ENCODE assay signal across 8 cellular contexts in the genomic region with DNA sequence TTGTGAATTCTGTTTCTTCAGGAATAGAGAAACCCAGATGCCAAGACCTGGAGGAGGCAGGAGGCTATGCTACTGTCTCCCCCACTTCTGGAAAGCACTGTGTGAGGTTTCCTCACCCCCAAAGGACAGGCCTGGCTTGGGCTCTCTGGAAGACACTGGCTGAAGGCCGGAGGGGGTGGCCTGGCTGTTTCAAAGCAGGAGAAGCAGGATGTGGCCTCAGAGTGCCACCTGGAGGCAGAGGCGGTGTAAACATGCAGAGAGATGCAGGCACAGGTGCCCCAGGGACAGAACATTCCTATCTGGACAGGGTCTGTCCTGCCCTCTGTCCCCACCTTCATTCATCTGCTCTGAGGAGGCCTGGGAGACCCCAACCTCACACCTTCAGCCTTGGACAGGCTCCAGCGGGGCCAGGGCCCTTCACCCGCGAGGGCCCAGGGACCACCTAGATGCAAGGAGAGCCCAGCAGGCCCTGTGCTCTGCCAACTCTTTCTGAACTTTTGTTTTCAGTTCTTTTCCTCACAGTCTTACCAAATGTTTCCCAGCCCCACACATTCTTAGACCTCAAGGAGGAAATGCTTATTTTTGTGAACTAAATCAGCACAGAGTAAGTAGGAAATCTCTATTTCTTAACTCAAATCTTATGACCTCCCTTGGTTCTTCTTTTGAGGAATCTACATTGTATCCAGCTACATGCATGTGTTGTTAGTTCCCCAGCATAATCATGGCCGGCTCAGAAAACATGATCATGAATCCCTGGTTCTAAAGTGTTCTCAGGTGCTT.
A peak's percentile ranks its signal among the peaks of the same experiment; 100 is the strongest.
DNase-seq lines count a peak whose midpoint lies in the region; ATAC-seq, FAIRE-seq and TF ChIP-seq lines count a peak whose summit lies in the region.

No MANE protein-coding gene starts in this region.

- no peak overlapping the region for H2BK20ac ChIP-seq in H9 (ENCODE audit: low read depth, low read length, poor library complexity, severe bottlenecking)

- H3K4me2 ChIP-seq in H9 (ENCODE audit: insufficient read depth, insufficient read length, low read length) = no peak overlapping the region
- no peak overlapping the region for H3K4me2 ChIP-seq in neural cell (ENCODE audit: low read length)

- H3T11ph ChIP-seq in H9 (ENCODE audit: low read length) = no peak overlapping the region

- no peak overlapping the region for H4K8ac ChIP-seq in H9 (replicated peaks; ENCODE audit: insufficient read length, low read depth, low read length)

- no peak overlapping the region for H3K9ac ChIP-seq in H9 (ENCODE audit: extremely low read depth, insufficient read length, low read length)
- no peak overlapping the region for H3K9ac ChIP-seq in neural cell (ENCODE audit: low read length)

- no peaks in the 10 kb centered on the region for H3K4me1 ChIP-seq in H9 (ENCODE audit: insufficient read depth, low read length)

- no CpG with 5 or more reads among the region's 6 CpGs for WGBS in H9 (ENCODE audit: extremely low coverage, insufficient read length, low lambda C conversion rate)

- H3K4ac ChIP-seq in H9 (ENCODE audit: low read depth, low read length) = no peak overlapping the region

- TF ChIP-seq EP300 in neural cell (conservative IDR thresholded peaks at IDR 0.05; ENCODE audit: poor library complexity, severe bottlenecking) = no peak

- peaks cover 18 to 24% of the 10 kb centered on the region in 2 experiments for H3K4me1 Mint-ChIP-seq in H9

- DNase-seq in DMS53 (lab: John Stamatoyannopoulos, UW) (peak; percentile 88), H9 (peak; percentile 86), NCI-H510A (lab: John Stamatoyannopoulos, UW) (peak; percentile 39), fibroblast of mammary gland (ENCODE audit: low read depth) (peak; percentile 49), urothelium cell line (ENCODE audit: low spot score) (peak; percentile 82)
- DNase-seq in activated CD8-positive, alpha-beta memory T cell treated with anti-CD3 and anti-CD28 coated beads, Interleukin-2, amount 50 U/mL, for 48 hours = peak; percentile 76

- H2BK15ac ChIP-seq in H9 (ENCODE audit: low read depth, low read length) = no peak overlapping the region

- H3K27me3 ChIP-seq in H9 (ENCODE audit: insufficient read depth, low read length) (no peaks in the 10 kb centered on the region), neural cell (ENCODE audit: insufficient read depth, low read depth, low read length) (no peaks in the 10 kb centered on the region)

- H2BK12ac ChIP-seq in H9 (ENCODE audit: insufficient read length, low read depth, low read length) = no peak overlapping the region

- no peak overlapping the region for H3K4me3 Mint-ChIP-seq in H9

- no peak overlapping the region for H3K4me3 ChIP-seq in fibroblast of mammary gland (ENCODE audit: control insufficient read depth, low read depth, low read length)
- H3K4me3 ChIP-seq in neural cell (ENCODE audit: low read length) = no peak overlapping the region

- H3K9me3 Mint-ChIP-seq in H9 = no peaks in the 10 kb centered on the region; a peak in 1 of 5 replicates

- H3K9me3 ChIP-seq in H9 (ENCODE audit: control insufficient read depth, low read depth, low read length) = no peaks in the 10 kb centered on the region
- no peaks in the 10 kb centered on the region for H3K9me3 ChIP-seq in neural cell (ENCODE audit: low read length)

- no peak overlapping the region for H3K14ac ChIP-seq in H9 (ENCODE audit: insufficient read depth, low read length)

- H3K79me2 ChIP-seq in H9 (ENCODE audit: insufficient read depth, low read length) = no peaks in the 10 kb centered on the region
- no peaks in the 10 kb centered on the region for H3K79me2 ChIP-seq in neural cell (replicated peaks; ENCODE audit: insufficient read depth, low read length)

- no peak overlapping the region for H2AFZ ChIP-seq in H9 (ENCODE audit: low read length)
- no peak overlapping the region for H2AFZ ChIP-seq in neural cell (ENCODE audit: low read depth, low read length)

- TF ChIP-seq RAD21 in neural cell (conservative IDR thresholded peaks at IDR 0.05) = peak; percentile 82

- no peaks in the 10 kb centered on the region for H3K36me3 Mint-ChIP-seq in H9 (ENCODE audit: insufficient read depth in 1 of 3, low read depth in 3 of 3)

- no peaks in the 10 kb centered on the region for H4K20me1 ChIP-seq in H9 (ENCODE audit: control insufficient read depth, insufficient read depth, insufficient read length)
- no peaks in the 10 kb centered on the region for H4K20me1 ChIP-seq in neural cell (ENCODE audit: insufficient read depth)

- FAIRE-seq in urothelium cell line (lab: Jason Lieb, UNC) = peak; percentile 96

- no peaks in the 10 kb centered on the region for H3F3A ChIP-seq in neural cell (ENCODE audit: insufficient read depth, low read length, poor library complexity, severe bottlenecking)

- no peak overlapping the region for H3K23ac ChIP-seq in H9 (ENCODE audit: insufficient read length, low read depth, low read length)

- H2BK120ac ChIP-seq in H9 (ENCODE audit: low read depth, low read length, poor library complexity, severe bottlenecking) = no peak overlapping the region

- H3K79me1 ChIP-seq in H9 (ENCODE audit: insufficient read depth, low read depth, low read length, poor library complexity, severe bottlenecking) = no peaks in the 10 kb centered on the region

- H3K23me2 ChIP-seq in H9 (ENCODE audit: insufficient read length, low read depth, low read length, poor library complexity, severe bottlenecking) = no peaks in the 10 kb centered on the region

- no peaks in the 10 kb centered on the region for H3K36me3 ChIP-seq in neural cell (ENCODE audit: insufficient read depth, low read length)

- no peak overlapping the region for H3K27ac ChIP-seq in H9 (ENCODE audit: insufficient read length, low read depth, low read length)
- no peak overlapping the region for H3K27ac ChIP-seq in neural cell (ENCODE audit: low read length)

- no peak overlapping the region for H3K56ac ChIP-seq in H9 (ENCODE audit: insufficient read length, low read depth, low read length)

- no peak overlapping the region for H3K18ac ChIP-seq in H9 (ENCODE audit: insufficient read length, low read depth, low read length)

- H4K5ac ChIP-seq in H9 (ENCODE audit: insufficient read length, low read depth, low read length) = no peak overlapping the region

- H3K27ac Mint-ChIP-seq in H9 = no peak overlapping the region

- peaks cover 44% of the 10 kb centered on the region for H3K27me3 Mint-ChIP-seq in H9 (ENCODE audit: low read depth)

- TF ChIP-seq CTCF in H9 (conservative IDR thresholded peaks at IDR 0.05) = peak; percentile 87
- TF ChIP-seq CTCF in fibroblast of mammary gland (conservative IDR thresholded peaks at IDR 0.05; ENCODE audit: control insufficient read depth, insufficient read depth, low read depth, low read length) = peak; percentile 76
- peak; percentile 75 for TF ChIP-seq CTCF in neural cell (IDR thresholded peaks at IDR 0.05; ENCODE audit: poor library complexity, severe bottlenecking)

- H2BK5ac ChIP-seq in H9 (ENCODE audit: insufficient read length, low read length) = no peak overlapping the region

- ATAC-seq in GM18520 (IDR thresholded peaks at IDR 0.05; ENCODE audit: unreplicated experiment) = no peak

- no peak overlapping the region for H2AK5ac ChIP-seq in H9 (ENCODE audit: insufficient read length, low read length)

- no peaks in the 10 kb centered on the region for H3K9me2 ChIP-seq in neural cell (ENCODE audit: insufficient read depth, low read length)

- H4K91ac ChIP-seq in H9 (ENCODE audit: insufficient read length, low read depth, low read length) = no peak overlapping the region

TF ChIP-seq in neural cell, 6 proteins besides CTCF, POLR2A, EP300 and RAD21:
- peak; percentile 89 for TF ChIP-seq SMC3 (conservative IDR thresholded peaks at IDR 0.05; ENCODE audit: poor library complexity)
- TF ChIP-seq MXI1 (conservative IDR thresholded peaks at IDR 0.05; ENCODE audit: poor library complexity, severe bottlenecking) = no peak
TF ChIP-seq in neural cell: peak in this region for 1.
